ENCODE assay signal across 24 cellular contexts in the genomic region with DNA sequence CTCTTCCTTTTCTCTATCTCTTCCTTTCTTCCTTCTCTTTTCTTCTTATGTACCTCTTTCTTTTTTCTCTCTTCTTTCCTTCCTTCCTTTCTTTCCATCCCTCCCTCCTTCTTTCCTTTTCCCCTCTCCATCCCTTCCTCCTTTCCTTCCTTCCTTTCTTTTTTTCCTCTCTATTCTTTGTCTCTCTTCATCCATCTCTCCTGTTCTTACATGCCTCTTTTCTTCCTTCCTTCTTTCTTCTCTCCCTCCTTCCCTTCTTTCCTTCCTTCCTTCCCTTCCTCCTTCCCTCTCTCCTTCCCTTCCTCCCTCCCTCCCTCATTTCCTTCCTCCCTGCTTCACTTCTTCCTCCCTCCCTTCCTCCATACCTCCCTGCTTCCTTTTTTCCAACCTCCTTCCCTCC. TPM values are rescaled to one million over a fixed set of nuclear protein-coding genes. Genes with fewer than 3 reads are reported as not detected.
A peak's percentile ranks its signal among the peaks of the same experiment; 100 is the strongest.
DNase-seq lines count a peak whose midpoint lies in the region; ATAC-seq lines count a peak whose summit lies in the region.
"Had no signal": no experiment of that assay in that cellular context is flagged by ENCODE, and none has a peak within 500 bp of the region (broad histone marks: within the 10 kb centered on the region; RNA-seq: fewer than 3 reads in every experiment).

No MANE protein-coding gene starts in this region.

- no peaks in the 10 kb centered on the region for H3K27me3 Mint-ChIP-seq in stimulated activated naive CD8-positive, alpha-beta T cell treated with anti-CD3 and anti-CD28 coated beads, Interleukin-15, Interleukin-2, amounts not matched to agents 100 ng/mL and 50 ng/mL, for 24 hours
- H3K27me3 Mint-ChIP-seq in T-helper 17 cell (no peaks in the 10 kb centered on the region), immature natural killer cell (ENCODE audit: low read depth in 3 of 3) (peaks cover 0 to 6% (median 2%) of the 10 kb centered on the region in 3 donors)
- H3K27me3 Mint-ChIP-seq: naive B cell, type B pancreatic cell had no signal

- no peak overlapping the region for H3K4me3 Mint-ChIP-seq in stimulated activated naive CD8-positive, alpha-beta T cell treated with anti-CD3 and anti-CD28 coated beads, Interleukin-15, Interleukin-2, amounts not matched to agents 100 ng/mL and 50 ng/mL, for 24 hours
- H3K4me3 Mint-ChIP-seq in T-helper 17 cell (peak overlapping the region; percentile 31), immature natural killer cell (peak overlapping the region in 3 of 5 donors; percentile 54 to 67 (median 59))
- H3K4me3 Mint-ChIP-seq: endodermal cell, naive B cell, type B pancreatic cell had no signal

- ATAC-seq in stimulated activated naive CD8-positive, alpha-beta T cell treated with anti-CD3 and anti-CD28 coated beads, Interleukin-15, Interleukin-2, amounts not matched to agents 100 U/mL and 50 U/mL, for 24 hours = no peak
- no peak for ATAC-seq in T-helper 17 cell
- ATAC-seq in HG03442 (IDR thresholded peaks at IDR 0.05; ENCODE audit: unreplicated experiment) = no peak
- no peak for ATAC-seq in HG02610 (IDR thresholded peaks at IDR 0.05; ENCODE audit: unreplicated experiment)
- ATAC-seq: esophagus mucosa had no signal

- H3K9me3 ChIP-seq in T-helper 17 cell (ENCODE audit: control insufficient read depth, low read length, poor library complexity, severe bottlenecking) = no peaks in the 10 kb centered on the region
- H3K9me3 ChIP-seq: Peyer's patch had no signal

- DNase-seq in stimulated activated naive CD8-positive, alpha-beta T cell treated with anti-CD3 and anti-CD28 coated beads, Interleukin-15, Interleukin-2, amounts not matched to agents 100 U/mL and 50 U/mL, for 24 hours = no peak
- no peak for DNase-seq in T-helper 17 cell
- no peak for DNase-seq in immature natural killer cell
- no peak for DNase-seq in NCI-H2107 treated with DMSO at 0.1 percent for 48 hours (lab: John Stamatoyannopoulos, UW; ENCODE audit: unreplicated experiment)
- DNase-seq: activated CD4-positive, alpha-beta T cell treated with anti-CD3 and anti-CD28 coated beads for 48 hours; endodermal cell; IMR-90; midbrain; naive B cell; NCI-H1048; NCI-H1694; NCI-H2171; NCI-H82; nucleus accumbens; Peyer's patch; SHP77 treated with DMSO at 0.1 percent for 48 hours; stimulated activated CD4-positive, alpha-beta T cell treated with anti-CD3 and anti-CD28 coated beads, Interleukin-4, amount 100 ng/mL, for 24 hours; T1000 had no signal

- peaks cover 15% of the 10 kb centered on the region for H3K4me1 Mint-ChIP-seq in stimulated activated naive CD8-positive, alpha-beta T cell treated with anti-CD3 and anti-CD28 coated beads, Interleukin-15, Interleukin-2, amounts not matched to agents 100 ng/mL and 50 ng/mL, for 24 hours (ENCODE audit: low read depth)
- H3K4me1 Mint-ChIP-seq in T-helper 17 cell = peaks cover 9% of the 10 kb centered on the region
- H3K4me1 Mint-ChIP-seq in immature natural killer cell = peaks cover 24 to 31% of the 10 kb centered on the region in 2 donors
- H3K4me1 Mint-ChIP-seq: endodermal cell had no signal

- H3K27ac Mint-ChIP-seq in stimulated activated naive CD8-positive, alpha-beta T cell treated with anti-CD3 and anti-CD28 coated beads, Interleukin-15, Interleukin-2, amounts not matched to agents 100 ng/mL and 50 ng/mL, for 24 hours = peak overlapping the region; percentile 61
- H3K27ac Mint-ChIP-seq in T-helper 17 cell (peak overlapping the region; percentile 66), immature natural killer cell (peak overlapping the region in 5 of 6 donors; percentile 32 to 86 (median 70))
- H3K27ac Mint-ChIP-seq: type B pancreatic cell had no signal

- no peaks in the 10 kb centered on the region for H3K9me3 Mint-ChIP-seq in stimulated activated naive CD8-positive, alpha-beta T cell treated with anti-CD3 and anti-CD28 coated beads, Interleukin-15, Interleukin-2, amounts not matched to agents 100 ng/mL and 50 ng/mL, for 24 hours
- H3K9me3 Mint-ChIP-seq in immature natural killer cell = no peaks in the 10 kb centered on the region
- H3K9me3 Mint-ChIP-seq: type B pancreatic cell had no signal

- H3K36me3 Mint-ChIP-seq in stimulated activated naive CD8-positive, alpha-beta T cell treated with anti-CD3 and anti-CD28 coated beads, Interleukin-15, Interleukin-2, amounts not matched to agents 100 ng/mL and 50 ng/mL, for 24 hours (ENCODE audit: low read depth) = peaks cover 66% of the 10 kb centered on the region
- peaks cover 16% of the 10 kb centered on the region for H3K36me3 Mint-ChIP-seq in T-helper 17 cell (ENCODE audit: low read depth)
- peaks cover 31 to 40% (median 37%) of the 10 kb centered on the region in 3 donors for H3K36me3 Mint-ChIP-seq in immature natural killer cell

RNA-seq across cellular contexts. Expression of a gene that starts 19.2 kb away (rescaled TPM):
- total RNA-seq in T-helper 17 cell = under 1 TPM in 1 of 2 donors, not detected in 1; 0.34 TPM
- not detected for polyA plus RNA-seq in immature natural killer cell
- total RNA-seq: NCI-H460 had no signal
- polyA plus RNA-seq: IMR-90 had no signal

RNA-seq across cellular contexts. Expression of a gene that starts 41.6 kb away (rescaled TPM):
- total RNA-seq in T-helper 17 cell = 100 to 1,000 TPM; 227 to 275 TPM
- 100 to 1,000 TPM; 479 to 672 (median 543) TPM for polyA plus RNA-seq in immature natural killer cell
